Comparison of ENCODE assay signal across 8 cellular contexts in genomic region chr2:222708274-222708710, GRCh38. TPM values are rescaled to one million over a fixed set of nuclear protein-coding genes. Genes with fewer than 3 reads are reported as not detected.
DNase-seq lines count a peak whose midpoint lies in the region; ATAC-seq, FAIRE-seq and TF ChIP-seq lines count a peak whose summit lies in the region.

No MANE protein-coding gene starts in this region.

- ATAC-seq in GM19035 (IDR thresholded peaks at IDR 0.05; ENCODE audit: unreplicated experiment) (peak; percentile 51), HG03095 (IDR thresholded peaks at IDR 0.05; ENCODE audit: unreplicated experiment) (no peak)

- peaks cover 4% of the 10 kb centered on the region for H3K4me1 ChIP-seq in keratinocyte (ENCODE audit: control insufficient read depth, extremely low read depth, insufficient read depth, low read length)

- no peaks in the 10 kb centered on the region for H3K9me1 ChIP-seq in keratinocyte (ENCODE audit: control insufficient read depth, extremely low read depth, insufficient read depth, low read length)

- no peak overlapping the region for H3K4me3 ChIP-seq in AG09309 (ENCODE audit: control insufficient read depth, low read depth, low read length)
- no peak overlapping the region for H3K4me3 ChIP-seq in keratinocyte (ENCODE audit: control insufficient read depth in 2 of 3, extremely low read depth in 1 of 3, insufficient read depth in 2 of 3, low read depth in 1 of 3, low read length in 3 of 3)

- TF ChIP-seq CTCF in AG09309 (IDR thresholded peaks at IDR 0.05; ENCODE audit: control insufficient read depth, insufficient read depth, low read depth, low read length, missing control alignments) (peak; percentile 89), VCaP (conservative IDR thresholded peaks at IDR 0.05) (peak; percentile 95), MCF 10A (IDR thresholded peaks at IDR 0.05; ENCODE audit: unreplicated experiment) (peak; percentile 90), keratinocyte (optimal IDR thresholded peaks at IDR 0.05 in 1 of 3, IDR thresholded peaks at IDR 0.05 in 1 of 3, conservative IDR thresholded peaks at IDR 0.05 in 1 of 3; ENCODE audit: extremely low read depth in 1 of 3, insufficient read depth in 2 of 3, low read length in 3 of 3) (peak; percentile 77 to 86 (median 79))

- H3K9me3 Mint-ChIP-seq in MCF 10A (ENCODE audit: unreplicated experiment): no peaks in the 10 kb centered on the region

- no TSS peak for BruUV-seq in MCF 10A (replicated peaks; lab: Mats Ljungman, UMichigan)

- CTCF ChIA-PET in MCF 10A (lab: Yijun Ruan, JAX): interaction anchor here (0.6 to 6.2 kb wide), 38 partner anchors 8 to 390 kb away, joined by 3 to 55 read pairs (median 4); no protein-coding TSS in a partner anchor

- no peaks in the 10 kb centered on the region for H3K36me3 Mint-ChIP-seq in MCF 10A (ENCODE audit: insufficient read depth, unreplicated experiment)

- H2AFZ ChIP-seq in keratinocyte (ENCODE audit: control insufficient read depth, low read length): no peak overlapping the region

- H3K4me2 ChIP-seq in keratinocyte (ENCODE audit: control insufficient read depth, extremely low read depth, insufficient read depth, low read depth, low read length): no peak overlapping the region

- DNase-seq in AG09309 (ENCODE audit: low read depth) (no peak), NCI-H2081 (lab: John Stamatoyannopoulos, UW) (peak; percentile 60 to 64), MCF 10A (ENCODE audit: unreplicated experiment) (peak; percentile 71), keratinocyte (ENCODE audit: low read depth, low spot score) (no peak)
- peak; percentile 57 to 76 (median 68) for DNase-seq in stimulated activated CD4-positive, alpha-beta T cell treated with anti-CD3 and anti-CD28 coated beads, Interleukin-1b, Interleukin-23, amount 100 ng/mL, for 24 hours (ENCODE audit: low read depth in 4 of 4, low spot score in 1 of 4)

- no peaks in the 10 kb centered on the region for H3K79me2 ChIP-seq in keratinocyte (ENCODE audit: control insufficient read depth, insufficient read depth, low read length)

- H3K4me1 Mint-ChIP-seq in MCF 10A (ENCODE audit: insufficient read depth, unreplicated experiment): peaks cover 5% of the 10 kb centered on the region

- no peaks in the 10 kb centered on the region for H4K20me1 ChIP-seq in keratinocyte (ENCODE audit: control insufficient read depth, extremely low read depth, insufficient read depth, low read length)

- H3K9me3 ChIP-seq in keratinocyte (ENCODE audit: control insufficient read depth, low read depth, low read length): no peaks in the 10 kb centered on the region

- no peaks in the 10 kb centered on the region for H3K27me3 Mint-ChIP-seq in MCF 10A (ENCODE audit: insufficient read depth, unreplicated experiment)

- no peaks in the 10 kb centered on the region for H3K27me3 ChIP-seq in keratinocyte (ENCODE audit: control insufficient read depth, extremely low read depth, insufficient read depth, low read length)

- intact Hi-C loops in MCF 10A (cut with micrococcal nuclease): loop anchor here (1.0 to 5.0 kb wide), 3 partner anchors 89 to 195 kb away; no protein-coding TSS in a partner anchor

- H3K4me3 Mint-ChIP-seq in MCF 10A (ENCODE audit: unreplicated experiment): no peak overlapping the region

- POLR2A ChIA-PET in MCF 10A (lab: Yijun Ruan, JAX): interaction anchor here (0.7 to 3.7 kb wide), 5 partner anchors 46 to 195 kb away, joined by 3 to 26 read pairs (median 4); partner anchors contain the start of gene ACSL3

- no peak overlapping the region for H3K27ac Mint-ChIP-seq in MCF 10A (ENCODE audit: low read depth, unreplicated experiment)

- dilution Hi-C loops in keratinocyte (cut with MboI; ENCODE audit: extremely low pct_ligation_motif_present, low sequenced_read_pairs): no loop called here

- peak; percentile 46 for FAIRE-seq in keratinocyte (lab: Jason Lieb, UNC)

- no peaks in the 10 kb centered on the region for H3K36me3 ChIP-seq in keratinocyte (ENCODE audit: control insufficient read depth in 2 of 2, extremely low read depth in 1 of 2, insufficient read depth in 2 of 2, low read length in 2 of 2)

- no peak overlapping the region for H3K9ac ChIP-seq in keratinocyte (ENCODE audit: control insufficient read depth, extremely low read depth, insufficient read depth, low read length)

- H3K27ac ChIP-seq in VCaP (peak overlapping the region; percentile 10; the same call in 1 of the 2 replicates), keratinocyte (ENCODE audit: control insufficient read depth, insufficient read depth, low read length) (no peak overlapping the region)

RNA-seq across cellular contexts. Expression of gene MOGAT1, which starts 36.8 kb away (rescaled TPM):
- total RNA-seq in MCF 10A (2022): not detected in 2 replicates
- polyA plus RNA-seq in keratinocyte: not detected in 3 replicates
- polyA plus RNA-seq in keratinocyte (2011; ENCODE audit: low read depth): not detected
- not detected in 2 replicates for polyA plus RNA-seq in keratinocyte (2011; cell fraction: cytosol; rRNA removed)
- polyA plus RNA-seq in keratinocyte (2011; cell fraction: nucleus; rRNA removed): not detected in 2 replicates
- not detected in 2 replicates for polyA plus RNA-seq in keratinocyte (2012; ENCODE audit: low replicate concordance)
- not detected in 3 replicates for polyA minus RNA-seq in keratinocyte
- not detected for polyA minus RNA-seq in keratinocyte (2011; cell fraction: cytosol; rRNA and poly(A)+ RNA removed)
- not detected in 2 replicates for polyA minus RNA-seq in keratinocyte (2011; cell fraction: nucleus; rRNA and poly(A)+ RNA removed)

RNA-seq across cellular contexts. Expression of gene FARSB, which starts 52.4 kb away (rescaled TPM):
- 44.8 and 70.3 TPM in 2 replicates for total RNA-seq in MCF 10A (2022)
- 40.0 to 68.8 TPM (median 53.3 TPM) in 3 replicates for polyA plus RNA-seq in keratinocyte
- 15.8 TPM for polyA plus RNA-seq in keratinocyte (2011; ENCODE audit: low read depth)
- 42.7 and 85.4 TPM in 2 replicates for polyA plus RNA-seq in keratinocyte (2011; cell fraction: cytosol; rRNA removed)
- polyA plus RNA-seq in keratinocyte (2011; cell fraction: nucleus; rRNA removed): 39.9 and 43.0 TPM in 2 replicates
- polyA plus RNA-seq in keratinocyte (2012; ENCODE audit: low replicate concordance): 30.7 and 44.8 TPM in 2 replicates
- 16.1 to 52.8 TPM (median 31.9 TPM) in 3 replicates for polyA minus RNA-seq in keratinocyte
- polyA minus RNA-seq in keratinocyte (2011; cell fraction: cytosol; rRNA and poly(A)+ RNA removed): 20.0 TPM
- 16.9 and 36.3 TPM in 2 replicates for polyA minus RNA-seq in keratinocyte (2011; cell fraction: nucleus; rRNA and poly(A)+ RNA removed)

Comparison
In these comparisons a context has a peak if more than half of its experiments do, and no peak if none do; other contexts are left out.
1. DNase-seq: peak in NCI-H2081 (2 of 2), MCF 10A (single experiment) and stimulated activated CD4-positive, alpha-beta T cell treated with anti-CD3 and anti-CD28 coated beads, Interleukin-1b, Interleukin-23, amount 100 ng/mL, for 24 hours (4 of 4); none in AG09309 (single experiment) and keratinocyte (single experiment).
2. Peak in every context shown above with its lines, with median percentiles within 50 percentile points of each other: CTCF ChIP-seq.